Comparison of ENCODE assay signal across 27 cellular contexts in genomic region chr5:57613726-57614125, GRCh38.
"Had no signal": no experiment of that assay in that cellular context is flagged by ENCODE, and none has a peak within 500 bp of the region (broad histone marks: within the 10 kb centered on the region; RNA-seq: fewer than 3 reads in every experiment).

No MANE protein-coding gene starts in this region.

- H3K4me2 ChIP-seq: SK-N-SH had no signal

- H3K4me3 ChIP-seq: SJCRH30 had no signal

- H3K9me3 ChIP-seq: SJCRH30, SK-N-SH had no signal

- H3K9me3 Mint-ChIP-seq: activated CD4-positive, alpha-beta memory T cell treated with anti-CD3 and anti-CD28 coated beads for 36 hours; activated CD4-positive, alpha-beta T cell treated with anti-CD3 and anti-CD28 coated beads, Interleukin-2, amount 10 ng/mL, durations not matched to agents 7 days and 5 days; activated naive CD4-positive, alpha-beta T cell treated with anti-CD3 and anti-CD28 coated beads, Interleukin-2, amount 50 U/mL, for 72 hours; activated naive CD8-positive, alpha-beta T cell treated with anti-CD3 and anti-CD28 coated beads, Interleukin-2, amount 50 U/mL, for 24 hours; activated T-cell treated with anti-CD3 and anti-CD28 coated beads, Interleukin-2, amount 50 U/mL, for 4 hours had no signal

- H3K36me3 ChIP-seq: SJCRH30 had no signal

- H3K27me3 ChIP-seq: SJCRH30 had no signal

- H3K9ac ChIP-seq: SK-N-SH had no signal

- H3K4me3 Mint-ChIP-seq: activated CD4-positive, alpha-beta memory T cell treated with anti-CD3 and anti-CD28 coated beads for 36 hours; activated CD4-positive, alpha-beta T cell treated with anti-CD3 and anti-CD28 coated beads, Interleukin-2, amount 10 ng/mL, durations not matched to agents 7 days and 5 days; activated naive CD8-positive, alpha-beta T cell treated with anti-CD3 and anti-CD28 coated beads, Interleukin-2, amount 50 U/mL, for 24 hours; activated T-cell treated with anti-CD3 and anti-CD28 coated beads, Interleukin-2, amount 50 U/mL, for 4 hours had no signal

- H3K27ac ChIP-seq: RWPE1, SJCRH30, VCaP had no signal

- H3K36me3 Mint-ChIP-seq: activated CD4-positive, alpha-beta memory T cell treated with anti-CD3 and anti-CD28 coated beads for 36 hours; activated naive CD4-positive, alpha-beta T cell treated with anti-CD3 and anti-CD28 coated beads, Interleukin-2, amount 50 U/mL, for 72 hours had no signal

- ATAC-seq: activated naive CD4-positive, alpha-beta T cell treated with anti-CD3 and anti-CD28 coated beads, Interleukin-2, amount 50 U/mL, for 72 hours; activated naive CD8-positive, alpha-beta T cell treated with anti-CD3 and anti-CD28 coated beads, Interleukin-2, amount 50 U/mL, for 24 hours; activated T-cell treated with anti-CD3 and anti-CD28 coated beads, Interleukin-2, amount 50 U/mL, for 4 hours; Panc1 had no signal

- H3K4me1 ChIP-seq: SJCRH30 had no signal

- DNase-seq: activated CD4-positive, alpha-beta memory T cell treated with anti-CD3 and anti-CD28 coated beads for 36 hours; activated CD4-positive, alpha-beta T cell treated with anti-CD3 and anti-CD28 coated beads, Interleukin-2, amount 10 ng/mL, durations not matched to agents 7 days and 5 days; activated CD4-positive, CD25-positive, alpha-beta regulatory T cell; activated CD8-positive, alpha-beta memory T cell treated with anti-CD3 and anti-CD28 coated beads for 24 hours; activated effector memory CD4-positive, alpha-beta T cell treated with anti-CD3 and anti-CD28 coated beads, Interleukin-2, amount 50 U/mL, for 16 hours; activated naive CD4-positive, alpha-beta T cell treated with Interleukin-2 at 50 U/mL for 16 hours; activated naive CD8-positive, alpha-beta T cell treated with anti-CD3 and anti-CD28 coated beads, Interleukin-2, amount 50 U/mL, for 24 hours; activated T-cell treated with anti-CD3 and anti-CD28 coated beads, Interleukin-2, amount 50 U/mL, for 4 hours; anterior cingulate cortex; caudate nucleus; NCI-H1092; NCI-H1417; NCI-H1694; NCI-H2029; NCI-H2107; NCI-H510A treated with DMSO at 0.1 percent for 48 hours; NCI-H69; NK-92 treated with Interleukin-12 subunit alpha and Interleukin-12 subunit beta, amount 100 ng/mL, for 24 hours; OCI-M1; Right ventricle myocardium superior; SJCRH30; SK-N-SH; T-helper 1 cell had no signal

- H3K27ac Mint-ChIP-seq: activated CD4-positive, alpha-beta memory T cell treated with anti-CD3 and anti-CD28 coated beads for 36 hours; activated CD4-positive, alpha-beta T cell treated with anti-CD3 and anti-CD28 coated beads, Interleukin-2, amount 10 ng/mL, durations not matched to agents 7 days and 5 days; activated naive CD4-positive, alpha-beta T cell treated with anti-CD3 and anti-CD28 coated beads, Interleukin-2, amount 50 U/mL, for 72 hours; activated naive CD8-positive, alpha-beta T cell treated with anti-CD3 and anti-CD28 coated beads, Interleukin-2, amount 50 U/mL, for 24 hours had no signal

- H3K4me1 Mint-ChIP-seq: activated CD4-positive, alpha-beta T cell treated with anti-CD3 and anti-CD28 coated beads, Interleukin-2, amount 10 ng/mL, durations not matched to agents 7 days and 5 days; activated naive CD8-positive, alpha-beta T cell treated with anti-CD3 and anti-CD28 coated beads, Interleukin-2, amount 50 U/mL, for 24 hours had no signal
